ENCODE assay signal across 1 cellular context in the genomic region with DNA sequence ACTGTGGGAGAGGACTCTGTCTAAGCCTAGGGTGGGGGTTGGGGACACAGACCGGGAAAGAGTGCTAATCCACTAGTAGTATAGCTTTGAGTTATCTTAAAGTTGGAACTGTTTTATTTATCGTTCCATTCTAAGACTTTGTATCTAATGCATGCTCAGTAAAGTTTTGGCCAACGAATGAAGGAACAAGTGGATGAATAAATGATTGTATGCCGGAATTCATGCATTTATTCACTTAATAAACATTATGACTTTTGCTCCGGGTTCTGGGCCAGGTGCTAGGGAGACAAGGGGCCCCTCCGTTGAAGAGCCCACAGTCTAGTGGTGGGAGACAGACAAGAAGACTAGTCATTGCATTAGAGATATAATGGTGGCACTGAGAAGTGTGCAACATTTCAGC.
TF ChIP-seq lines count a peak whose summit lies in the region.

No MANE protein-coding gene starts in this region.

TF ChIP-seq in H1, 55 proteins besides CTCF, POLR2A, EP300 and RAD21:
- TF ChIP-seq ZNF274 (IDR thresholded peaks at IDR 0.05; ENCODE audit: borderline replicate concordance, extremely low read depth, low read length) (no peak), BCL11A (IDR thresholded peaks at IDR 0.05; ENCODE audit: low read depth in 2 of 2, low read length in 2 of 2) (no peak), E2F6 (IDR thresholded peaks at IDR 0.05) (no peak), CREB1 (IDR thresholded peaks at IDR 0.05) (no peak), RXRA (IDR thresholded peaks at IDR 0.05; ENCODE audit: insufficient read depth, low read depth, low read length) (no peak), RBBP5 (IDR thresholded peaks at IDR 0.05; ENCODE audit: borderline replicate concordance, low read depth, low read length) (no peak), FOSL1 (IDR thresholded peaks at IDR 0.05; ENCODE audit: insufficient read depth, low read depth, low read length) (no peak), JUN (IDR thresholded peaks at IDR 0.05; ENCODE audit: low read depth, low read length) (no peak), SIRT6 (IDR thresholded peaks at IDR 0.05; ENCODE audit: low read length) (no peak), CEBPB (IDR thresholded peaks at IDR 0.05; ENCODE audit: low read depth, low read length) (no peak), SP1 (IDR thresholded peaks at IDR 0.05; ENCODE audit: low read depth, low read length) (no peak), KDM1A (IDR thresholded peaks at IDR 0.05; ENCODE audit: borderline replicate concordance, low read length) (no peak), KDM5A (IDR thresholded peaks at IDR 0.05; ENCODE audit: low read length) (no peak), SAP30 (IDR thresholded peaks at IDR 0.05; ENCODE audit: insufficient read depth, insufficient replicate concordance, low read length) (no peak)
- TF ChIP-seq, protein P1, sequence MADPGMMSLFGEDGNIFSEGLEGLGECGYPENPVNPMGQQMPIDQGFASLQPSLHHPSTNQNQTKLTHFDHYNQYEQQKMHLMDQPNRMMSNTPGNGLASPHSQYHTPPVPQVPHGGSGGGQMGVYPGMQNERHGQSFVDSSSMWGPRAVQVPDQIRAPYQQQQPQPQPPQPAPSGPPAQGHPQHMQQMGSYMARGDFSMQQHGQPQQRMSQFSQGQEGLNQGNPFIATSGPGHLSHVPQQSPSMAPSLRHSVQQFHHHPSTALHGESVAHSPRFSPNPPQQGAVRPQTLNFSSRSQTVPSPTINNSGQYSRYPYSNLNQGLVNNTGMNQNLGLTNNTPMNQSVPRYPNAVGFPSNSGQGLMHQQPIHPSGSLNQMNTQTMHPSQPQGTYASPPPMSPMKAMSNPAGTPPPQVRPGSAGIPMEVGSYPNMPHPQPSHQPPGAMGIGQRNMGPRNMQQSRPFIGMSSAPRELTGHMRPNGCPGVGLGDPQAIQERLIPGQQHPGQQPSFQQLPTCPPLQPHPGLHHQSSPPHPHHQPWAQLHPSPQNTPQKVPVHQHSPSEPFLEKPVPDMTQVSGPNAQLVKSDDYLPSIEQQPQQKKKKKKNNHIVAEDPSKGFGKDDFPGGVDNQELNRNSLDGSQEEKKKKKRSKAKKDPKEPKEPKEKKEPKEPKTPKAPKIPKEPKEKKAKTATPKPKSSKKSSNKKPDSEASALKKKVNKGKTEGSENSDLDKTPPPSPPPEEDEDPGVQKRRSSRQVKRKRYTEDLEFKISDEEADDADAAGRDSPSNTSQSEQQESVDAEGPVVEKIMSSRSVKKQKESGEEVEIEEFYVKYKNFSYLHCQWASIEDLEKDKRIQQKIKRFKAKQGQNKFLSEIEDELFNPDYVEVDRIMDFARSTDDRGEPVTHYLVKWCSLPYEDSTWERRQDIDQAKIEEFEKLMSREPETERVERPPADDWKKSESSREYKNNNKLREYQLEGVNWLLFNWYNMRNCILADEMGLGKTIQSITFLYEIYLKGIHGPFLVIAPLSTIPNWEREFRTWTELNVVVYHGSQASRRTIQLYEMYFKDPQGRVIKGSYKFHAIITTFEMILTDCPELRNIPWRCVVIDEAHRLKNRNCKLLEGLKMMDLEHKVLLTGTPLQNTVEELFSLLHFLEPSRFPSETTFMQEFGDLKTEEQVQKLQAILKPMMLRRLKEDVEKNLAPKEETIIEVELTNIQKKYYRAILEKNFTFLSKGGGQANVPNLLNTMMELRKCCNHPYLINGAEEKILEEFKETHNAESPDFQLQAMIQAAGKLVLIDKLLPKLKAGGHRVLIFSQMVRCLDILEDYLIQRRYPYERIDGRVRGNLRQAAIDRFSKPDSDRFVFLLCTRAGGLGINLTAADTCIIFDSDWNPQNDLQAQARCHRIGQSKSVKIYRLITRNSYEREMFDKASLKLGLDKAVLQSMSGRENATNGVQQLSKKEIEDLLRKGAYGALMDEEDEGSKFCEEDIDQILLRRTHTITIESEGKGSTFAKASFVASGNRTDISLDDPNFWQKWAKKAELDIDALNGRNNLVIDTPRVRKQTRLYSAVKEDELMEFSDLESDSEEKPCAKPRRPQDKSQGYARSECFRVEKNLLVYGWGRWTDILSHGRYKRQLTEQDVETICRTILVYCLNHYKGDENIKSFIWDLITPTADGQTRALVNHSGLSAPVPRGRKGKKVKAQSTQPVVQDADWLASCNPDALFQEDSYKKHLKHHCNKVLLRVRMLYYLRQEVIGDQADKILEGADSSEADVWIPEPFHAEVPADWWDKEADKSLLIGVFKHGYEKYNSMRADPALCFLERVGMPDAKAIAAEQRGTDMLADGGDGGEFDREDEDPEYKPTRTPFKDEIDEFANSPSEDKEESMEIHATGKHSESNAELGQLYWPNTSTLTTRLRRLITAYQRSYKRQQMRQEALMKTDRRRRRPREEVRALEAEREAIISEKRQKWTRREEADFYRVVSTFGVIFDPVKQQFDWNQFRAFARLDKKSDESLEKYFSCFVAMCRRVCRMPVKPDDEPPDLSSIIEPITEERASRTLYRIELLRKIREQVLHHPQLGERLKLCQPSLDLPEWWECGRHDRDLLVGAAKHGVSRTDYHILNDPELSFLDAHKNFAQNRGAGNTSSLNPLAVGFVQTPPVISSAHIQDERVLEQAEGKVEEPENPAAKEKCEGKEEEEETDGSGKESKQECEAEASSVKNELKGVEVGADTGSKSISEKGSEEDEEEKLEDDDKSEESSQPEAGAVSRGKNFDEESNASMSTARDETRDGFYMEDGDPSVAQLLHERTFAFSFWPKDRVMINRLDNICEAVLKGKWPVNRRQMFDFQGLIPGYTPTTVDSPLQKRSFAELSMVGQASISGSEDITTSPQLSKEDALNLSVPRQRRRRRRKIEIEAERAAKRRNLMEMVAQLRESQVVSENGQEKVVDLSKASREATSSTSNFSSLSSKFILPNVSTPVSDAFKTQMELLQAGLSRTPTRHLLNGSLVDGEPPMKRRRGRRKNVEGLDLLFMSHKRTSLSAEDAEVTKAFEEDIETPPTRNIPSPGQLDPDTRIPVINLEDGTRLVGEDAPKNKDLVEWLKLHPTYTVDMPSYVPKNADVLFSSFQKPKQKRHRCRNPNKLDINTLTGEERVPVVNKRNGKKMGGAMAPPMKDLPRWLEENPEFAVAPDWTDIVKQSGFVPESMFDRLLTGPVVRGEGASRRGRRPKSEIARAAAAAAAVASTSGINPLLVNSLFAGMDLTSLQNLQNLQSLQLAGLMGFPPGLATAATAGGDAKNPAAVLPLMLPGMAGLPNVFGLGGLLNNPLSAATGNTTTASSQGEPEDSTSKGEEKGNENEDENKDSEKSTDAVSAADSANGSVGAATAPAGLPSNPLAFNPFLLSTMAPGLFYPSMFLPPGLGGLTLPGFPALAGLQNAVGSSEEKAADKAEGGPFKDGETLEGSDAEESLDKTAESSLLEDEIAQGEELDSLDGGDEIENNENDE (IDR thresholded peaks at IDR 0.05; ENCODE audit: insufficient replicate concordance, low read length), result no peak
TF ChIP-seq in H1: peak in this region for 0.
